ENCODE assay signal across 11 cellular contexts in genomic region chr10:124705817-124706461, GRCh38. TPM values are rescaled to one million over a fixed set of nuclear protein-coding genes. Genes with fewer than 3 reads are reported as not detected.
A peak's percentile ranks its signal among the peaks of the same experiment; 100 is the strongest.
DNase-seq lines count a peak whose midpoint lies in the region; ATAC-seq and TF ChIP-seq lines count a peak whose summit lies in the region.
"Had no signal": no experiment of that assay in that cellular context is flagged by ENCODE, and none has a peak within 500 bp of the region (broad histone marks: within the 10 kb centered on the region; RNA-seq: fewer than 3 reads in every experiment).

No MANE protein-coding gene starts in this region.

- no peaks in the 10 kb centered on the region for H3K27me3 ChIP-seq in CD4-positive, CD25-positive, alpha-beta regulatory T cell (ENCODE audit: control insufficient read depth, insufficient read depth, low read length)

- peak overlapping the region; percentile 90 to 99 (median 97) for H3K27ac Mint-ChIP-seq in CD4-positive, CD25-positive, alpha-beta regulatory T cell
- peak overlapping the region; percentile 95 to 96 for H3K27ac Mint-ChIP-seq in effector memory CD8-positive, alpha-beta T cell

- H3K4me1 Mint-ChIP-seq in CD4-positive, CD25-positive, alpha-beta regulatory T cell = peaks cover 28 to 100% (median 75%) of the 10 kb centered on the region in 4 donors
- peaks cover 92 to 96% of the 10 kb centered on the region in 2 donors for H3K4me1 Mint-ChIP-seq in effector memory CD8-positive, alpha-beta T cell (ENCODE audit: low read depth in 2 of 2)

- peak overlapping the region; percentile 94 for H3K27ac ChIP-seq in CD4-positive, CD25-positive, alpha-beta regulatory T cell (ENCODE audit: insufficient read depth, low read length, poor library complexity, severe bottlenecking)
- peak overlapping the region; percentile 88 for H3K27ac ChIP-seq in OCI-LY7 (ENCODE audit: low read depth, low read length, poor library complexity, severe bottlenecking)

- peaks cover 43% of the 10 kb centered on the region for H3K79me2 ChIP-seq in OCI-LY7 (ENCODE audit: insufficient read depth, low read depth, low read length)

- POLR2A ChIA-PET in OCI-LY7 (lab: Charles Lee) = interaction anchor here (0.6 to 5.9 kb wide), 6 partner anchors 9 to 156 kb away, joined by 3 to 50 read pairs (median 4); no protein-coding TSS in a partner anchor

- peaks cover 32% of the 10 kb centered on the region for H3K36me3 Mint-ChIP-seq in CD4-positive, CD25-positive, alpha-beta regulatory T cell
- peaks cover 51% of the 10 kb centered on the region for H3K36me3 Mint-ChIP-seq in effector memory CD8-positive, alpha-beta T cell (ENCODE audit: insufficient read depth)

- ATAC-seq in CD4-positive, CD25-positive, alpha-beta regulatory T cell (ENCODE audit: low read depth in 2 of 2) = no peak
- ATAC-seq in effector memory CD8-positive, alpha-beta T cell (replicated peaks) = no peak

- H2AFZ ChIP-seq in OCI-LY7 (ENCODE audit: low read length) = no peak overlapping the region

- CTCF ChIA-PET in OCI-LY7 (lab: Charles Lee; ENCODE audit: unreplicated experiment) = interaction anchor here (0.6 to 3.0 kb wide), 3 partner anchors 13 to 36 kb away, joined by 3 to 17 read pairs (median 10); no protein-coding TSS in a partner anchor

- peaks cover 100% of the 10 kb centered on the region for H3K4me1 ChIP-seq in CD4-positive, CD25-positive, alpha-beta regulatory T cell (ENCODE audit: control insufficient read depth, insufficient read depth, low read length, poor library complexity, severe bottlenecking)
- peaks cover 80% of the 10 kb centered on the region for H3K4me1 ChIP-seq in OCI-LY7 (ENCODE audit: insufficient read depth, low read length, poor library complexity, severe bottlenecking)

- peaks cover 0 to 2% (median 0%) of the 10 kb centered on the region in 7 donors for H3K9me3 Mint-ChIP-seq in CD4-positive, CD25-positive, alpha-beta regulatory T cell
- H3K9me3 Mint-ChIP-seq in effector memory CD8-positive, alpha-beta T cell = no peaks in the 10 kb centered on the region
- H3K9me3 Mint-ChIP-seq: activated naive CD4-positive, alpha-beta T cell treated with anti-CD3 and anti-CD28 coated beads, Interleukin-2, amount 50 U/mL, for 24 hours had no signal

- peak overlapping the region; percentile 55 for H3K4me2 ChIP-seq in OCI-LY7 (ENCODE audit: low read length)

- TF ChIP-seq CTCF in OCI-LY7 (conservative IDR thresholded peaks at IDR 0.05; ENCODE audit: low read length) = no peak
- no peak for TF ChIP-seq CTCF in foreskin fibroblast (IDR thresholded peaks at IDR 0.05; ENCODE audit: low read depth, low read length)

- 0 out of 2 replicates have a peak, but pooled peaks cover 4% of the 10 kb centered on the region for H4K20me1 ChIP-seq in OCI-LY7 (ENCODE audit: insufficient read depth, low read length)

- BruUV-seq in OCI-LY7 (replicated peaks; lab: Mats Ljungman, UMichigan) = no TSS peak

- H3K27me3 Mint-ChIP-seq in CD4-positive, CD25-positive, alpha-beta regulatory T cell = no peaks in the 10 kb centered on the region
- no peaks in the 10 kb centered on the region for H3K27me3 Mint-ChIP-seq in effector memory CD8-positive, alpha-beta T cell
- H3K27me3 Mint-ChIP-seq: activated naive CD4-positive, alpha-beta T cell treated with anti-CD3 and anti-CD28 coated beads, Interleukin-2, amount 50 U/mL, for 24 hours had no signal

- H3K4me3 ChIP-seq in CD4-positive, CD25-positive, alpha-beta regulatory T cell (ENCODE audit: low read depth, low read length) = no peak overlapping the region
- H3K4me3 ChIP-seq in OCI-LY7 (ENCODE audit: low read depth, low read length, poor library complexity, severe bottlenecking) (no peak overlapping the region), foreskin fibroblast (ENCODE audit: low read depth in 1 of 2, low read length in 2 of 2) (no peak overlapping the region)

- no peaks in the 10 kb centered on the region for H3K9me2 ChIP-seq in OCI-LY7 (ENCODE audit: insufficient read depth, low read length)

- H3K36me3 ChIP-seq in CD4-positive, CD25-positive, alpha-beta regulatory T cell (ENCODE audit: control insufficient read depth, insufficient read depth, low read length) = peaks cover 22% of the 10 kb centered on the region
- H3K36me3 ChIP-seq in OCI-LY7 (ENCODE audit: insufficient read depth, low read length) = peaks cover 62% of the 10 kb centered on the region

- no peaks in the 10 kb centered on the region for H3K9me3 ChIP-seq in CD4-positive, CD25-positive, alpha-beta regulatory T cell (ENCODE audit: control insufficient read depth in 2 of 2, low read length in 2 of 2)
- no peaks in the 10 kb centered on the region for H3K9me3 ChIP-seq in OCI-LY7 (ENCODE audit: low read length)

- peak overlapping the region; percentile 19 to 73 (median 40) for H3K4me3 Mint-ChIP-seq in CD4-positive, CD25-positive, alpha-beta regulatory T cell
- peak overlapping the region; percentile 63 to 64 for H3K4me3 Mint-ChIP-seq in effector memory CD8-positive, alpha-beta T cell
- H3K4me3 Mint-ChIP-seq: activated naive CD4-positive, alpha-beta T cell treated with anti-CD3 and anti-CD28 coated beads, Interleukin-2, amount 50 U/mL, for 24 hours had no signal

- peak in 1 of 3 donors; percentile 46 for DNase-seq in CD4-positive, CD25-positive, alpha-beta regulatory T cell
- peak; percentile 43 for DNase-seq in OCI-LY7 (ENCODE audit: low spot score)
- DNase-seq in effector memory CD8-positive, alpha-beta T cell = no peak
- DNase-seq in occipital lobe (lab: John Stamatoyannopoulos, UW) = peak; percentile 43
- DNase-seq in foreskin fibroblast = no peak
- no peak for DNase-seq in NCI-H2196 treated with DMSO at 0.1 percent for 48 hours (lab: John Stamatoyannopoulos, UW; ENCODE audit: unreplicated experiment)
- DNase-seq in stimulated activated CD4-positive, alpha-beta T cell treated with anti-CD3 and anti-CD28 coated beads, Interleukin-4, amount 100 ng/mL, for 1 hour = no peak
- no peak for DNase-seq in NCI-H1092 (lab: John Stamatoyannopoulos, UW)
- DNase-seq: NCI-H226, T-helper 9 cell had no signal

- intact Hi-C loops in OCI-LY7 (cut with micrococcal nuclease; ENCODE audit: unreplicated experiment) = no loop called here

RNA-seq across cellular contexts. Expression of gene FAM53B, which starts 38.2 kb away (rescaled TPM):
- total RNA-seq in CD4-positive, CD25-positive, alpha-beta regulatory T cell = 116 TPM
- 10 to 100 TPM in 3 of 4 donors, 1 to 10 TPM in 1; 5.8 to 22.2 (median 14.4) TPM for polyA plus RNA-seq in CD4-positive, CD25-positive, alpha-beta regulatory T cell
- total RNA-seq in OCI-LY7 (2014; rRNA removed; shearing (Covaris generic)) = 37.6 and 56.6 TPM in 2 replicates
- total RNA-seq in OCI-LY7 (2022) (50.5 and 58.5 TPM in 2 replicates), occipital lobe (35.1 TPM)

Comparison
In these comparisons a context has a peak if more than half of its experiments do, and no peak if none do; other contexts are left out.
1. DNase-seq: peak in OCI-LY7 (single experiment) and occipital lobe (single experiment); none in effector memory CD8-positive, alpha-beta T cell (0 of 3), foreskin fibroblast (0 of 2), NCI-H2196 treated with DMSO at 0.1 percent for 48 hours (single experiment), stimulated activated CD4-positive, alpha-beta T cell treated with anti-CD3 and anti-CD28 coated beads, Interleukin-4, amount 100 ng/mL, for 1 hour (single experiment) and NCI-H1092 (single experiment).